ENCODE assay signal across 8 cellular contexts in the genomic region with DNA sequence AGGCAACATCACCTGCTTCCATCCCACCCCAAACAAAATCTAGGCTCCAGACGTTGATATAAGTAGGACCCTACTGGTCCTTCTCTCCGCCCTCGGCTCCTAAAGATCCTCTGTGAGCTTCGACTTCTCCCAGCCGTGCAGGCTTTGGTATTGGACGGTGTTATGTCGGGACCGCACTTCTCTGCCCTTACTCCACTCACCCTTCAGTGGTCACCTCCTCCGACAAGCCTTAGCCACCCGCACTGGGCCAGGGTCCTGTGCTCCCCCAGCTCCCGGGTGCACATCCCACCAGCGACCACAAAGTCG. TPM values are rescaled to one million over a fixed set of nuclear protein-coding genes. Genes with fewer than 3 reads are reported as not detected.
DNase-seq lines count a peak whose midpoint lies in the region; ATAC-seq and TF ChIP-seq lines count a peak whose summit lies in the region.

No MANE protein-coding gene starts in this region.

- intact Hi-C loops in A673 (cut with micrococcal nuclease; ENCODE audit: unreplicated experiment): no loop called here

- H3K27me3 ChIP-seq in A673 (replicated peaks; ENCODE audit: insufficient read depth, low read depth, low read length, poor library complexity) (no peaks in the 10 kb centered on the region), muscle layer of duodenum (ENCODE audit: low read depth, low read length) (no peaks in the 10 kb centered on the region)

- CTCF ChIA-PET in A673 (lab: Charles Lee): interaction anchor here (0.7 to 1.5 kb wide), 4 partner anchors 9 to 414 kb away, joined by 3 to 7 read pairs (median 3); partner anchors contain the start of gene NRN1L

- peaks cover 16% of the 10 kb centered on the region for H3K4me1 ChIP-seq in A673 (ENCODE audit: insufficient read depth, low read length, poor library complexity, severe bottlenecking)
- peaks cover 0 to 25% of the 10 kb centered on the region in 2 donors for H3K4me1 ChIP-seq in muscle layer of duodenum (ENCODE audit: control insufficient read depth in 1 of 2, insufficient read depth in 2 of 2, low read length in 2 of 2)

- peak overlapping the region; percentile 48 for H3K27ac ChIP-seq in A673 (ENCODE audit: low read depth, low read length, poor library complexity, severe bottlenecking)
- H3K27ac ChIP-seq in KOPT-K1 (ENCODE audit: low read depth, low read length, poor library complexity, severe bottlenecking): peak overlapping the region; percentile 97
- H3K27ac ChIP-seq in cingulate gyrus (ENCODE audit: low read depth, low read length): peak overlapping the region; percentile 78
- H3K27ac ChIP-seq in muscle layer of duodenum (ENCODE audit: low read length): no peak overlapping the region

- H3K9me3 ChIP-seq in A673 (ENCODE audit: low read depth, low read length, poor library complexity, severe bottlenecking) (no peaks in the 10 kb centered on the region), KOPT-K1 (ENCODE audit: insufficient read depth, low read length, poor library complexity, severe bottlenecking) (no peaks in the 10 kb centered on the region), muscle layer of duodenum (ENCODE audit: control insufficient read depth in 1 of 2, low read length in 2 of 2) (no peaks in the 10 kb centered on the region)

- TF ChIP-seq CTCF in A673 (conservative IDR thresholded peaks at IDR 0.05; ENCODE audit: low read depth, low read length): no peak
- TF ChIP-seq CTCF in GM10266 (IDR thresholded peaks at IDR 0.05; ENCODE audit: control insufficient read depth, insufficient read depth, low read depth, missing control alignments): no peak

- BruUV-seq in A673 (replicated peaks; lab: Mats Ljungman, UMichigan): no TSS peak

- peak overlapping the region; percentile 85 for H3K4me3 ChIP-seq in A673 (ENCODE audit: low read depth, low read length, poor library complexity, severe bottlenecking)
- H3K4me3 ChIP-seq in muscle layer of duodenum (ENCODE audit: low read depth in 1 of 2, low read length in 2 of 2): peak overlapping the region; percentile 91 to 92

- H3K36me3 ChIP-seq in A673 (ENCODE audit: insufficient read depth, low read length, poor library complexity, severe bottlenecking) (peaks cover 3% of the 10 kb centered on the region), KOPT-K1 (ENCODE audit: insufficient read depth, low read length) (peaks cover 51% of the 10 kb centered on the region), muscle layer of duodenum (ENCODE audit: control insufficient read depth in 1 of 2, insufficient read depth in 2 of 2, low read length in 2 of 2) (peaks cover 15 to 16% of the 10 kb centered on the region in 2 donors)

- ATAC-seq in GM18907 (IDR thresholded peaks at IDR 0.05; ENCODE audit: unreplicated experiment) (no peak), HG02884 (IDR thresholded peaks at IDR 0.05; ENCODE audit: unreplicated experiment) (no peak)

- POLR2A ChIA-PET in A673 (lab: Charles Lee; ENCODE audit: low non-redundant PET): no interaction called here

- DNase-seq in A673 (ENCODE audit: low spot score): no peak
- DNase-seq in iPS-NIHi7 (ENCODE audit: extremely low spot score): no peak
- no peak for DNase-seq in GM10266 (ENCODE audit: extremely low spot score)

RNA-seq across cellular contexts. Expression of gene PSMB10, which starts 1.6 kb away (rescaled TPM):
- total RNA-seq in A673 (2021): 21.6 and 24.8 TPM in 2 replicates

RNA-seq across cellular contexts. Expression of gene CTRL, which starts 3.4 kb away (rescaled TPM):
- 2.9 and 3.2 TPM in 2 replicates for total RNA-seq in A673 (2021)

RNA-seq across cellular contexts. Expression of gene LCAT, which starts 8.9 kb away (rescaled TPM):
- total RNA-seq in A673 (2021): 15.5 and 17.6 TPM in 2 replicates

RNA-seq across cellular contexts. Expression of gene SLC12A4, which starts 33.4 kb away (rescaled TPM):
- 41.9 and 47.6 TPM in 2 replicates for total RNA-seq in A673 (2021)

RNA-seq across cellular contexts. Expression of gene PSKH1, which starts 42.0 kb away (rescaled TPM):
- total RNA-seq in A673 (2021): 24.2 and 27.4 TPM in 2 replicates
